Comparison of ENCODE assay signal across 13 cellular contexts in genomic region chr12:48981757-48982157, GRCh38. TPM values are rescaled to one million over a fixed set of nuclear protein-coding genes. Genes with fewer than 3 reads are reported as not detected.
DNase-seq lines count a peak whose midpoint lies in the region.
"Had no signal": no experiment of that assay in that cellular context is flagged by ENCODE, and none has a peak within 500 bp of the region (broad histone marks: within the 10 kb centered on the region; RNA-seq: fewer than 3 reads in every experiment).

No MANE protein-coding gene starts in this region.

- CTCF ChIA-PET in activated naive CD4-positive, alpha-beta T cell treated with anti-CD3 and anti-CD28 coated beads, Interleukin-2, amount 10 ng/mL, durations not matched to agents 7 days and 5 days (lab: Charles Lee) = interaction anchor here (0.6 to 9.5 kb wide), 4 partner anchors 12 to 91 kb away, joined by 3 to 121 read pairs (median 20); partner anchors contain the start of genes DDN and WNT10B

- peak overlapping the region; percentile 27 for H3K27ac ChIP-seq in temporal lobe (ENCODE audit: low read depth, low read length)
- H3K27ac ChIP-seq: psoas muscle, tibial nerve had no signal

- intact Hi-C loops in activated T-helper 2 cell treated with anti-CD3 and anti-CD28 coated beads, Interferon-gamma antibody, Interleukin-2, Interleukin-4, amounts not matched to agents 10 μg/mL and 5 μg/mL and 100 μg/mL, durations not matched to agents 14 hours and 24 hours and 36 hours (cut with micrococcal nuclease) = loop anchor here (1.0 to 10.0 kb wide), 4 partner anchors 14 to 977 kb away; partner anchors contain the start of genes C1QL4 and COL2A1

- no peak for DNase-seq in activated naive CD4-positive, alpha-beta T cell treated with anti-CD3 and anti-CD28 coated beads, Interleukin-2, amount 10 ng/mL, durations not matched to agents 7 days and 5 days
- no peak for DNase-seq in activated naive CD4-positive, alpha-beta T cell treated with anti-CD3 and anti-CD28 coated beads, Interleukin-2, amount 50 U/mL, for 16 hours
- no peak for DNase-seq in activated T-helper 2 cell treated with anti-CD3 and anti-CD28 coated beads, Interferon-gamma antibody, Interleukin-2, Interleukin-4, amounts not matched to agents 10 μg/mL and 5 μg/mL and 100 μg/mL, durations not matched to agents 14 hours and 24 hours and 36 hours (ENCODE audit: low spot score)
- DNase-seq in immature natural killer cell (no peak), DMS53 treated with DMSO at 0.1 percent for 48 hours (lab: John Stamatoyannopoulos, UW; ENCODE audit: unreplicated experiment) (no peak), NCI-H748 (lab: John Stamatoyannopoulos, UW; ENCODE audit: unreplicated experiment) (no peak)
- no peak for DNase-seq in stimulated activated naive CD4-positive, alpha-beta T cell (lab: John Stamatoyannopoulos, UW)
- DNase-seq: left cardiac atrium had no signal

- H3K27me3 Mint-ChIP-seq in activated naive CD4-positive, alpha-beta T cell treated with anti-CD3 and anti-CD28 coated beads, Interleukin-2, amount 10 ng/mL, durations not matched to agents 7 days and 5 days = peaks cover 100% of the 10 kb centered on the region
- peaks cover 82% of the 10 kb centered on the region for H3K27me3 Mint-ChIP-seq in activated T-helper 2 cell treated with anti-CD3 and anti-CD28 coated beads, Interferon-gamma antibody, Interleukin-2, Interleukin-4, amounts not matched to agents 10 μg/mL and 5 μg/mL and 100 μg/mL, durations not matched to agents 14 hours and 24 hours and 36 hours (ENCODE audit: low read depth)
- peaks cover 22 to 47% (median 42%) of the 10 kb centered on the region in 3 donors for H3K27me3 Mint-ChIP-seq in immature natural killer cell (ENCODE audit: low read depth in 3 of 3)

- H3K4me3 Mint-ChIP-seq in activated naive CD4-positive, alpha-beta T cell treated with anti-CD3 and anti-CD28 coated beads, Interleukin-2, amount 10 ng/mL, durations not matched to agents 7 days and 5 days = peak overlapping the region; percentile 69
- H3K4me3 Mint-ChIP-seq in activated T-helper 2 cell treated with anti-CD3 and anti-CD28 coated beads, Interferon-gamma antibody, Interleukin-2, Interleukin-4, amounts not matched to agents 10 μg/mL and 5 μg/mL and 100 μg/mL, durations not matched to agents 14 hours and 24 hours and 36 hours (ENCODE audit: low read depth) = peak overlapping the region; percentile 68
- peak overlapping the region; percentile 86 to 94 (median 89) for H3K4me3 Mint-ChIP-seq in immature natural killer cell

- peaks cover 52% of the 10 kb centered on the region for H3K4me1 Mint-ChIP-seq in activated naive CD4-positive, alpha-beta T cell treated with anti-CD3 and anti-CD28 coated beads, Interleukin-2, amount 10 ng/mL, durations not matched to agents 7 days and 5 days
- H3K4me1 Mint-ChIP-seq in activated T-helper 2 cell treated with anti-CD3 and anti-CD28 coated beads, Interferon-gamma antibody, Interleukin-2, Interleukin-4, amounts not matched to agents 10 μg/mL and 5 μg/mL and 100 μg/mL, durations not matched to agents 14 hours and 24 hours and 36 hours (ENCODE audit: low read depth) = peaks cover 45% of the 10 kb centered on the region
- H3K4me1 Mint-ChIP-seq in immature natural killer cell = peaks cover 54 to 56% of the 10 kb centered on the region in 2 donors

- H3K36me3 Mint-ChIP-seq in activated naive CD4-positive, alpha-beta T cell treated with anti-CD3 and anti-CD28 coated beads, Interleukin-2, amount 10 ng/mL, durations not matched to agents 7 days and 5 days = peaks cover 11% of the 10 kb centered on the region
- no peaks in the 10 kb centered on the region for H3K36me3 Mint-ChIP-seq in activated T-helper 2 cell treated with anti-CD3 and anti-CD28 coated beads, Interferon-gamma antibody, Interleukin-2, Interleukin-4, amounts not matched to agents 10 μg/mL and 5 μg/mL and 100 μg/mL, durations not matched to agents 14 hours and 24 hours and 36 hours (ENCODE audit: low read depth)
- H3K36me3 Mint-ChIP-seq in immature natural killer cell = no peaks in the 10 kb centered on the region

- H3K9me3 Mint-ChIP-seq in activated naive CD4-positive, alpha-beta T cell treated with anti-CD3 and anti-CD28 coated beads, Interleukin-2, amount 10 ng/mL, durations not matched to agents 7 days and 5 days = no peaks in the 10 kb centered on the region
- no peaks in the 10 kb centered on the region for H3K9me3 Mint-ChIP-seq in activated T-helper 2 cell treated with anti-CD3 and anti-CD28 coated beads, Interferon-gamma antibody, Interleukin-2, Interleukin-4, amounts not matched to agents 10 μg/mL and 5 μg/mL and 100 μg/mL, durations not matched to agents 14 hours and 24 hours and 36 hours
- H3K9me3 Mint-ChIP-seq in immature natural killer cell = no peaks in the 10 kb centered on the region

- no peak overlapping the region for H3K27ac Mint-ChIP-seq in activated naive CD4-positive, alpha-beta T cell treated with anti-CD3 and anti-CD28 coated beads, Interleukin-2, amount 10 ng/mL, durations not matched to agents 7 days and 5 days
- H3K27ac Mint-ChIP-seq in activated T-helper 2 cell treated with anti-CD3 and anti-CD28 coated beads, Interferon-gamma antibody, Interleukin-2, Interleukin-4, amounts not matched to agents 10 μg/mL and 5 μg/mL and 100 μg/mL, durations not matched to agents 14 hours and 24 hours and 36 hours = peak overlapping the region; percentile 48
- peak overlapping the region; percentile 68 to 92 (median 86) for H3K27ac Mint-ChIP-seq in immature natural killer cell

RNA-seq across cellular contexts. Expression of gene WNT1, which starts 3.6 kb away (rescaled TPM):
- total RNA-seq in activated T-helper 2 cell treated with anti-CD3 and anti-CD28 coated beads, Interferon-gamma antibody, Interleukin-2, Interleukin-4, amounts not matched to agents 10 μg/mL and 5 μg/mL and 100 μg/mL, durations not matched to agents 14 hours and 24 hours and 36 hours = 0.60 and 0.66 TPM in 2 replicates
- 1 to 10 TPM in 1 of 3 donors, under 1 TPM in 1, not detected in 1; 0.86 to 1.2 TPM for polyA plus RNA-seq in immature natural killer cell
- total RNA-seq in temporal lobe = not detected
- total RNA-seq: G401, HT-29, left cardiac atrium, psoas muscle, tibial nerve had no signal
- polyA plus RNA-seq: psoas muscle had no signal

RNA-seq across cellular contexts. Expression of gene WNT10B, which starts 10.2 kb away (rescaled TPM):
- 0.80 and 1.0 TPM in 2 replicates for total RNA-seq in activated T-helper 2 cell treated with anti-CD3 and anti-CD28 coated beads, Interferon-gamma antibody, Interleukin-2, Interleukin-4, amounts not matched to agents 10 μg/mL and 5 μg/mL and 100 μg/mL, durations not matched to agents 14 hours and 24 hours and 36 hours
- under 1 TPM in 2 of 3 donors, not detected in 1; 0.45 to 0.68 TPM for polyA plus RNA-seq in immature natural killer cell
- total RNA-seq in temporal lobe = 6.6 TPM

RNA-seq across cellular contexts. Expression of gene DDN, which starts 17.4 kb away (rescaled TPM):
- 0.60 and 0.91 TPM in 2 replicates for total RNA-seq in activated T-helper 2 cell treated with anti-CD3 and anti-CD28 coated beads, Interferon-gamma antibody, Interleukin-2, Interleukin-4, amounts not matched to agents 10 μg/mL and 5 μg/mL and 100 μg/mL, durations not matched to agents 14 hours and 24 hours and 36 hours
- not detected for polyA plus RNA-seq in immature natural killer cell
- 11.1 TPM for total RNA-seq in temporal lobe
- total RNA-seq: tibial nerve had no signal

RNA-seq across cellular contexts. Expression of gene ARF3, which starts 24.5 kb away (rescaled TPM):
- total RNA-seq in activated T-helper 2 cell treated with anti-CD3 and anti-CD28 coated beads, Interferon-gamma antibody, Interleukin-2, Interleukin-4, amounts not matched to agents 10 μg/mL and 5 μg/mL and 100 μg/mL, durations not matched to agents 14 hours and 24 hours and 36 hours = 133 and 135 TPM in 2 replicates
- 10 to 100 TPM; 31.2 to 40.7 (median 37.2) TPM for polyA plus RNA-seq in immature natural killer cell
- total RNA-seq in temporal lobe = 70.3 TPM

RNA-seq across cellular contexts. Expression of gene PRKAG1, which starts 36.8 kb away (rescaled TPM):
- 65.1 and 65.7 TPM in 2 replicates for total RNA-seq in activated T-helper 2 cell treated with anti-CD3 and anti-CD28 coated beads, Interferon-gamma antibody, Interleukin-2, Interleukin-4, amounts not matched to agents 10 μg/mL and 5 μg/mL and 100 μg/mL, durations not matched to agents 14 hours and 24 hours and 36 hours
- polyA plus RNA-seq in immature natural killer cell = 10 to 100 TPM; 58.5 to 75.3 (median 69.1) TPM
- 19.4 TPM for total RNA-seq in temporal lobe
